ENCODE assay signal across 8 cellular contexts in genomic region chr12:76020281-76020680, GRCh38. TPM values are rescaled to one million over a fixed set of nuclear protein-coding genes. Genes with fewer than 3 reads are reported as not detected.
A peak's percentile ranks its signal among the peaks of the same experiment; 100 is the strongest.
DNase-seq lines count a peak whose midpoint lies in the region; ATAC-seq and TF ChIP-seq lines count a peak whose summit lies in the region.

No MANE protein-coding gene starts in this region.

- H3K4me1 ChIP-seq in Caco-2, result peaks cover 37% of the 10 kb centered on the region

- H3K9me3 Mint-ChIP-seq in Caco-2 (ENCODE audit: unreplicated experiment), result peaks cover 9% of the 10 kb centered on the region

- H3K4me3 ChIP-seq in Caco-2 (ENCODE audit: low read depth, low read length) (no peak overlapping the region), H7 (ENCODE audit: insufficient read depth, low read depth, low read length) (no peak overlapping the region)

- CTCF ChIA-PET in Caco-2 (lab: Charles Lee), result no interaction called here

- H3K27ac Mint-ChIP-seq in Caco-2 (ENCODE audit: unreplicated experiment), result peak overlapping the region; percentile 71

- H3K4me1 Mint-ChIP-seq in Caco-2 (ENCODE audit: low read depth, unreplicated experiment), result peaks cover 30% of the 10 kb centered on the region

- POLR2A ChIA-PET in Caco-2 (lab: Charles Lee), result interaction anchor here (0.7 kb wide), 1 partner anchor 68 kb away, joined by 3 read pairs; no protein-coding TSS in a partner anchor

- no peak for TF ChIP-seq CTCF in Caco-2 (IDR thresholded peaks at IDR 0.05; ENCODE audit: insufficient read depth in 1 of 2, low read depth in 1 of 2, low read length in 1 of 2, severe bottlenecking in 1 of 2, unreplicated experiment in 1 of 2)

- intact Hi-C loops in Caco-2 (cut with micrococcal nuclease; ENCODE audit: unreplicated experiment) (no loop called here), left colon (cut with DNase I, micrococcal nuclease) (no loop called here), head of caudate nucleus (cut with DNase I) (no loop called here)

- H3K4me3 Mint-ChIP-seq in Caco-2 (ENCODE audit: unreplicated experiment), result no peak overlapping the region

- no peaks in the 10 kb centered on the region for H3K36me3 ChIP-seq in Caco-2 (ENCODE audit: control insufficient read depth, insufficient read depth, low read length)
- H3K36me3 ChIP-seq in H7 (replicated peaks; ENCODE audit: control insufficient read depth, insufficient read depth, low read length), result no peaks in the 10 kb centered on the region

- no peaks in the 10 kb centered on the region for H3K36me3 Mint-ChIP-seq in Caco-2 (ENCODE audit: insufficient read depth, unreplicated experiment)

- BruUV-seq in Caco-2 (replicated peaks; lab: Mats Ljungman, UMichigan), result no TSS peak

- ATAC-seq in HG02798 (IDR thresholded peaks at IDR 0.05; ENCODE audit: poor library complexity, unreplicated experiment), result peak; percentile 59
- peak; percentile 40 for ATAC-seq in left colon

- no peaks in the 10 kb centered on the region for H3K27me3 ChIP-seq in Caco-2 (replicated peaks; ENCODE audit: control insufficient read depth, insufficient read depth, low read length)
- H3K27me3 ChIP-seq in H7 (ENCODE audit: control insufficient read depth, insufficient read depth, low read length), result no peaks in the 10 kb centered on the region

- no peaks in the 10 kb centered on the region for H3K9me3 ChIP-seq in Caco-2

- H3K27me3 Mint-ChIP-seq in Caco-2 (ENCODE audit: insufficient read depth, unreplicated experiment), result no peaks in the 10 kb centered on the region

- DNase-seq in Caco-2 (no peak), RPMI7951 (ENCODE audit: low read depth) (peak; percentile 96), left colon (no peak), H7 (no peak), head of caudate nucleus (no peak)
- peak; percentile 64 for DNase-seq in activated effector memory CD4-positive, alpha-beta T cell treated with Interleukin-2 at 50 U/mL for 16 hours
- DNase-seq in stimulated activated CD8-positive, alpha-beta memory T cell treated with anti-CD3 and anti-CD28 coated beads, Interleukin-2, amount 100 ng/mL, for 48 hours (ENCODE audit: low read depth in 2 of 2), result peak; percentile 62 to 76

RNA-seq across cellular contexts. Expression of gene PHLDA1, which starts 11.3 kb away (rescaled TPM):
- 46.2 and 47.2 TPM in 2 replicates for total RNA-seq in Caco-2 (2022)
- 121 and 127 TPM in 2 replicates for total RNA-seq in RPMI7951 (2014; rRNA removed; shearing (Covaris generic))
- total RNA-seq in left colon, result 1 to 10 TPM; 4.9 to 5.8 TPM
- 16.4 and 19.7 TPM in 2 replicates for total RNA-seq in H7 (2014; rRNA removed; shearing (Covaris generic))

Comparison
In these comparisons a context has a peak if more than half of its experiments do, and no peak if none do; other contexts are left out.
1. DNase-seq: peak in RPMI7951 (single experiment), activated effector memory CD4-positive, alpha-beta T cell treated with Interleukin-2 at 50 U/mL for 16 hours (single experiment) and stimulated activated CD8-positive, alpha-beta memory T cell treated with anti-CD3 and anti-CD28 coated beads, Interleukin-2, amount 100 ng/mL, for 48 hours (2 of 2); none in Caco-2 (0 of 2), left colon (0 of 2), H7 (single experiment) and head of caudate nucleus (0 of 42).